In the genomic region with DNA sequence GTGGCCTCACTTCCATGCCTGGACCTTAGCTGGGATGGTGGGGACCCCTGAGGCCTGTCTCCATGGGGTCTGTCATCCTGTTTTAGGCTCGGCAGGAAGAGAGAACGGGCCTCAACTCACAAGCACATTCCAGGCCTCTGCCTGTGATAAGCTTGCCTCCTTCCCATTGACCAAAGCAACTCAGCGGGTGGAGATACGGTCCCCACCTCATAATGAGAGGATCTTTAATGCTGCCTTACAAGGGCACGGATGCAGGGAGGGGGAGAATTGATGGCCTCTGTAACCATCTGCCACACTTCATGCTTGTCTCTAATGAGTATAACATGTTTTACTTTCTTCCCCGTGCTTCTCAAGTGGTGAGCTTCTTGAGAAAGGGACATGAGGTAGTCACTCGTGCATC, we compare ENCODE assay signal across 34 cellular contexts. TPM values are rescaled to one million over a fixed set of nuclear protein-coding genes. Genes with fewer than 3 reads are reported as not detected.
"Had no signal": no experiment of that assay in that cellular context is flagged by ENCODE, and none has a peak within 500 bp of the region (broad histone marks: within the 10 kb centered on the region; RNA-seq: fewer than 3 reads in every experiment).

No MANE protein-coding gene starts in this region.

- H3K9me3 Mint-ChIP-seq: activated B cell treated with CpG ODN at 0.5 μM for 24 hours; activated naive CD4-positive, alpha-beta T cell treated with anti-CD3 and anti-CD28 coated beads, Interleukin-2, amount 10 ng/mL, durations not matched to agents 7 days and 5 days; central memory CD8-positive, alpha-beta T cell; T-helper 1 cell treated with Interleukin-12 subunit alpha and Interleukin-12 subunit beta and Interleukin-4 antibody, amounts not matched to agents 30 μg/mL and 1 μg/mL, for 36 hours; T-helper 2 cell treated with Interferon-gamma antibody and Interleukin-4, amounts not matched to agents 5 μg/mL and 100 μg/mL, for 36 hours had no signal

- H3K4me1 ChIP-seq: ascending aorta, Peyer's patch, SJSA1 had no signal

- H3K36me3 ChIP-seq: ascending aorta, cardiac muscle cell, Peyer's patch, SJSA1 had no signal

- H3K27me3 ChIP-seq: ascending aorta, cardiac muscle cell, Peyer's patch, SJSA1 had no signal

- H3K9me3 ChIP-seq: ascending aorta, Peyer's patch, SK-N-SH had no signal

- ATAC-seq: activated CD8-positive, alpha-beta memory T cell treated with anti-CD3 and anti-CD28 coated beads, Interleukin-2, amount 10 ng/mL, durations not matched to agents 7 days and 5 days; K562 had no signal

- H3K4me3 ChIP-seq: ascending aorta, cardiac muscle cell, K562, Peyer's patch, SJSA1 had no signal

- H3K27me3 Mint-ChIP-seq: activated B cell treated with CpG ODN at 0.5 μM for 24 hours; activated CD4-positive, alpha-beta memory T cell treated with anti-CD3 and anti-CD28 coated beads, Interleukin-2, amount 10 ng/mL, durations not matched to agents 7 days and 5 days; activated CD8-positive, alpha-beta memory T cell treated with anti-CD3 and anti-CD28 coated beads, Interleukin-2, amount 10 ng/mL, durations not matched to agents 7 days and 5 days; activated naive CD8-positive, alpha-beta T cell; central memory CD8-positive, alpha-beta T cell had no signal

- H3K27ac ChIP-seq: ascending aorta, cardiac muscle cell, Peyer's patch, SJSA1 had no signal

- H3K36me3 Mint-ChIP-seq: activated CD8-positive, alpha-beta memory T cell treated with anti-CD3 and anti-CD28 coated beads, Interleukin-2, amount 10 ng/mL, durations not matched to agents 7 days and 5 days; activated naive CD4-positive, alpha-beta T cell treated with anti-CD3 and anti-CD28 coated beads, Interleukin-2, amount 10 ng/mL, durations not matched to agents 7 days and 5 days; activated naive CD8-positive, alpha-beta T cell had no signal

- H3K27ac Mint-ChIP-seq: activated B cell treated with CpG ODN at 0.5 μM for 24 hours; activated CD4-positive, alpha-beta memory T cell treated with anti-CD3 and anti-CD28 coated beads, Interleukin-2, amount 10 ng/mL, durations not matched to agents 7 days and 5 days; activated CD8-positive, alpha-beta memory T cell treated with anti-CD3 and anti-CD28 coated beads, Interleukin-2, amount 10 ng/mL, durations not matched to agents 7 days and 5 days; activated naive CD4-positive, alpha-beta T cell treated with anti-CD3 and anti-CD28 coated beads, Interleukin-2, amount 10 ng/mL, durations not matched to agents 7 days and 5 days; activated naive CD8-positive, alpha-beta T cell; T-helper 1 cell treated with Interleukin-12 subunit alpha and Interleukin-12 subunit beta and Interleukin-4 antibody, amounts not matched to agents 30 μg/mL and 1 μg/mL, for 36 hours; T-helper 2 cell treated with Interferon-gamma antibody and Interleukin-4, amounts not matched to agents 5 μg/mL and 100 μg/mL, for 36 hours had no signal

- H3K4me1 Mint-ChIP-seq: activated B cell treated with CpG ODN at 0.5 μM for 24 hours; activated CD4-positive, alpha-beta memory T cell treated with anti-CD3 and anti-CD28 coated beads, Interleukin-2, amount 10 ng/mL, durations not matched to agents 7 days and 5 days; activated CD8-positive, alpha-beta memory T cell treated with anti-CD3 and anti-CD28 coated beads, Interleukin-2, amount 10 ng/mL, durations not matched to agents 7 days and 5 days; activated naive CD4-positive, alpha-beta T cell treated with anti-CD3 and anti-CD28 coated beads, Interleukin-2, amount 10 ng/mL, durations not matched to agents 7 days and 5 days; central memory CD8-positive, alpha-beta T cell had no signal

- DNase-seq: activated B cell treated with CpG ODN at 0.5 μM for 24 hours; activated CD4-positive, alpha-beta memory T cell treated with anti-CD3 and anti-CD28 coated beads, Interleukin-2, amount 10 ng/mL, durations not matched to agents 7 days and 5 days; activated CD4-positive, alpha-beta T cell treated with anti-CD3 and anti-CD28 coated beads for 4 hours; activated CD4-positive, alpha-beta T cell treated with anti-CD3 and anti-CD28 coated beads, Interleukin-2, amount 50 U/mL, for 1 hour; activated CD4-positive, CD25-positive, alpha-beta regulatory T cell treated with anti-CD3 and anti-CD28 coated beads, Interleukin-2, amount 50 U/mL, for 72 hours; activated CD8-positive, alpha-beta memory T cell treated with anti-CD3 and anti-CD28 coated beads for 24 hours; activated CD8-positive, alpha-beta memory T cell treated with anti-CD3 and anti-CD28 coated beads, Interleukin-2, amount 10 ng/mL, durations not matched to agents 7 days and 5 days; activated CD8-positive, alpha-beta memory T cell treated with anti-CD3 and anti-CD28 coated beads, Interleukin-2, amount 50 U/mL, for 48 hours; activated effector memory CD4-positive, alpha-beta T cell treated with Interleukin-2 at 50 U/mL for 16 hours; activated naive CD4-positive, alpha-beta T cell treated with anti-CD3 and anti-CD28 coated beads, Interleukin-2, amount 10 ng/mL, durations not matched to agents 7 days and 5 days; activated T-cell treated with anti-CD3 and anti-CD28 coated beads, Interleukin-2, amount 50 U/mL, for 48 hours; amygdala; IMR-90; NCI-H1092 treated with DMSO at 0.1 percent for 48 hours; NCI-H1417 treated with DMSO at 0.1 percent for 48 hours; NCI-H187 treated with DMSO at 0.1 percent for 48 hours; NCI-H2081; NCI-H345; NCI-H526 treated with DMSO at 0.1 percent for 48 hours; NCI-H774; Peyer's patch; RPMI8226; SHP77 treated with DMSO at 0.1 percent for 48 hours; SK-N-SH had no signal

- H3K4me3 Mint-ChIP-seq: activated B cell treated with CpG ODN at 0.5 μM for 24 hours; activated CD4-positive, alpha-beta memory T cell treated with anti-CD3 and anti-CD28 coated beads, Interleukin-2, amount 10 ng/mL, durations not matched to agents 7 days and 5 days; activated CD8-positive, alpha-beta memory T cell treated with anti-CD3 and anti-CD28 coated beads, Interleukin-2, amount 10 ng/mL, durations not matched to agents 7 days and 5 days; activated naive CD4-positive, alpha-beta T cell treated with anti-CD3 and anti-CD28 coated beads, Interleukin-2, amount 10 ng/mL, durations not matched to agents 7 days and 5 days; activated naive CD8-positive, alpha-beta T cell; central memory CD8-positive, alpha-beta T cell; T-helper 1 cell treated with Interleukin-12 subunit alpha and Interleukin-12 subunit beta and Interleukin-4 antibody, amounts not matched to agents 30 μg/mL and 1 μg/mL, for 36 hours; T-helper 2 cell treated with Interferon-gamma antibody and Interleukin-4, amounts not matched to agents 5 μg/mL and 100 μg/mL, for 36 hours had no signal

RNA-seq across cellular contexts. Expression of gene GLT1D1, which starts 50.0 kb away (rescaled TPM):
- total RNA-seq: activated B cell treated with CpG ODN at 0.5 μM for 24 hours; activated CD4-positive, alpha-beta memory T cell treated with anti-CD3 and anti-CD28 coated beads, Interleukin-2, amount 10 ng/mL, durations not matched to agents 7 days and 5 days; IMR-90; M059J; NCI-H460; Peyer's patch; SJSA1 had no signal
